In the genomic region with DNA sequence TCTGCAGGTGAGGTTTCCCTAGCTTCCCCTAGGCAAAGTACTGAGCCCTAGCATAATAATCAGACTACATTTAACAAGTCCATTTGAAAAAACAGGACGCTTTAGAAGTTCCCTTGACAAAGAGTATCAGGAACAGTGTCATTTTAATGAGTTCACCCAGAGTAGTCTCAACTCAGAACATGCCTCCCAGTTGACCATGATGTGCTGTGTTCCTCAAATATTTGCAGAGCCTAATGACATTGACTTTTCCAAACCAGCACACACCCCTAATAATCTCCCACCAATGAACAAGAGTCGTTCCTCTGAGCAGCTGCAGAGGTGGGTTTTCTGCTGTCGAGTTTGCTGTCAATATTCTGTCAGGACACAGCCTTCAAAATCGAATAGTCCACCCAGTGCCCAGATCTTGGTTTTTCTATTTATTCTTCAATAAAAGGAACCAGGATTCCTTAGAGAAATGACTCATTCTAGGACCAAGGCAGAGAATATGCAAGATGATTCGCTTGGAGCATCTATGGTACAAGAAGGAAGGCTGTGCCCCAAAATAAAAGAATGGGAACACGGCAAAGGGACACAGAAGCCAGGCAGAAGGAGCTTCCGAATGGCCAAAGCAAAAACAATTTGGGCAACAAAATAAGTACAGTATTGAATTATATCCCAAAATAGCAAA, we compare ENCODE assay signal across 2 cellular contexts.
TF ChIP-seq lines count a peak whose summit lies in the region.

No MANE protein-coding gene starts in this region.

TF ChIP-seq in IMR-90, 13 proteins besides CTCF, POLR2A, EP300 and RAD21:
- TF ChIP-seq FOS (IDR thresholded peaks at IDR 0.05; ENCODE audit: low read depth, low read length) (no peak), MAZ (IDR thresholded peaks at IDR 0.05; ENCODE audit: borderline replicate concordance, low read depth, low read length) (no peak), CEBPB (IDR thresholded peaks at IDR 0.05; ENCODE audit: low read depth, low read length) (no peak), SMC3 (IDR thresholded peaks at IDR 0.05; ENCODE audit: low read depth, low read length) (no peak), MXI1 (IDR thresholded peaks at IDR 0.05; ENCODE audit: borderline replicate concordance, low read depth, low read length) (no peak), NFE2L2 (IDR thresholded peaks at IDR 0.05; ENCODE audit: low read depth, low read length) (no peak), CHD1 (IDR thresholded peaks at IDR 0.05; ENCODE audit: low read depth, low read length) (no peak), RCOR1 (IDR thresholded peaks at IDR 0.05; ENCODE audit: insufficient replicate concordance, low read length) (no peak), MAFK (IDR thresholded peaks at IDR 0.05; ENCODE audit: low read depth, low read length) (no peak), RFX5 (IDR thresholded peaks at IDR 0.05; ENCODE audit: low read depth, low read length) (no peak), BHLHE40 (IDR thresholded peaks at IDR 0.05; ENCODE audit: low read depth, low read length) (no peak)
- TF ChIP-seq, protein P1, sequence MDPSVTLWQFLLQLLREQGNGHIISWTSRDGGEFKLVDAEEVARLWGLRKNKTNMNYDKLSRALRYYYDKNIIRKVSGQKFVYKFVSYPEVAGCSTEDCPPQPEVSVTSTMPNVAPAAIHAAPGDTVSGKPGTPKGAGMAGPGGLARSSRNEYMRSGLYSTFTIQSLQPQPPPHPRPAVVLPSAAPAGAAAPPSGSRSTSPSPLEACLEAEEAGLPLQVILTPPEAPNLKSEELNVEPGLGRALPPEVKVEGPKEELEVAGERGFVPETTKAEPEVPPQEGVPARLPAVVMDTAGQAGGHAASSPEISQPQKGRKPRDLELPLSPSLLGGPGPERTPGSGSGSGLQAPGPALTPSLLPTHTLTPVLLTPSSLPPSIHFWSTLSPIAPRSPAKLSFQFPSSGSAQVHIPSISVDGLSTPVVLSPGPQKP (IDR thresholded peaks at IDR 0.05; ENCODE audit: borderline replicate concordance, low read depth, low read length): no peak
- TF ChIP-seq, protein P2, sequence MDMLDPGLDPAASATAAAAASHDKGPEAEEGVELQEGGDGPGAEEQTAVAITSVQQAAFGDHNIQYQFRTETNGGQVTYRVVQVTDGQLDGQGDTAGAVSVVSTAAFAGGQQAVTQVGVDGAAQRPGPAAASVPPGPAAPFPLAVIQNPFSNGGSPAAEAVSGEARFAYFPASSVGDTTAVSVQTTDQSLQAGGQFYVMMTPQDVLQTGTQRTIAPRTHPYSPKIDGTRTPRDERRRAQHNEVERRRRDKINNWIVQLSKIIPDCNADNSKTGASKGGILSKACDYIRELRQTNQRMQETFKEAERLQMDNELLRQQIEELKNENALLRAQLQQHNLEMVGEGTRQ (IDR thresholded peaks at IDR 0.05; ENCODE audit: low read depth, low read length): no peak

TF ChIP-seq in HepG2, 621 proteins besides CTCF, POLR2A, EP300 and RAD21:
- TF ChIP-seq, protein P3, sequence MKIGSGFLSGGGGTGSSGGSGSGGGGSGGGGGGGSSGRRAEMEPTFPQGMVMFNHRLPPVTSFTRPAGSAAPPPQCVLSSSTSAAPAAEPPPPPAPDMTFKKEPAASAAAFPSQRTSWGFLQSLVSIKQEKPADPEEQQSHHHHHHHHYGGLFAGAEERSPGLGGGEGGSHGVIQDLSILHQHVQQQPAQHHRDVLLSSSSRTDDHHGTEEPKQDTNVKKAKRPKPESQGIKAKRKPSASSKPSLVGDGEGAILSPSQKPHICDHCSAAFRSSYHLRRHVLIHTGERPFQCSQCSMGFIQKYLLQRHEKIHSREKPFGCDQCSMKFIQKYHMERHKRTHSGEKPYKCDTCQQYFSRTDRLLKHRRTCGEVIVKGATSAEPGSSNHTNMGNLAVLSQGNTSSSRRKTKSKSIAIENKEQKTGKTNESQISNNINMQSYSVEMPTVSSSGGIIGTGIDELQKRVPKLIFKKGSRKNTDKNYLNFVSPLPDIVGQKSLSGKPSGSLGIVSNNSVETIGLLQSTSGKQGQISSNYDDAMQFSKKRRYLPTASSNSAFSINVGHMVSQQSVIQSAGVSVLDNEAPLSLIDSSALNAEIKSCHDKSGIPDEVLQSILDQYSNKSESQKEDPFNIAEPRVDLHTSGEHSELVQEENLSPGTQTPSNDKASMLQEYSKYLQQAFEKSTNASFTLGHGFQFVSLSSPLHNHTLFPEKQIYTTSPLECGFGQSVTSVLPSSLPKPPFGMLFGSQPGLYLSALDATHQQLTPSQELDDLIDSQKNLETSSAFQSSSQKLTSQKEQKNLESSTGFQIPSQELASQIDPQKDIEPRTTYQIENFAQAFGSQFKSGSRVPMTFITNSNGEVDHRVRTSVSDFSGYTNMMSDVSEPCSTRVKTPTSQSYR (CRISPR knock-in tag; IDR thresholded peaks at IDR 0.05; ENCODE audit: borderline replicate concordance): no peak
- no peak for TF ChIP-seq HMG20B (CRISPR knock-in tag; conservative IDR thresholded peaks at IDR 0.05)
- no peak for TF ChIP-seq EED (CRISPR knock-in tag; IDR thresholded peaks at IDR 0.05)
- TF ChIP-seq PAWR (CRISPR knock-in tag; IDR thresholded peaks at IDR 0.05; ENCODE audit: borderline replicate concordance): no peak
- no peak for TF ChIP-seq NFIC (IDR thresholded peaks at IDR 0.05; ENCODE audit: low read length)
- TF ChIP-seq PHB2 (IDR thresholded peaks at IDR 0.05; ENCODE audit: partially characterized antibody): no peak
- no peak for TF ChIP-seq PRMT3 (CRISPR knock-in tag; IDR thresholded peaks at IDR 0.05; ENCODE audit: borderline replicate concordance, low read depth)
- TF ChIP-seq ZNF724P (CRISPR knock-in tag; IDR thresholded peaks at IDR 0.05; ENCODE audit: borderline replicate concordance): no peak
- no peak for TF ChIP-seq CREM (IDR thresholded peaks at IDR 0.05)
- TF ChIP-seq CREM (CRISPR knock-in tag; IDR thresholded peaks at IDR 0.05): no peak
- no peak for TF ChIP-seq ZNF598 (CRISPR knock-in tag; IDR thresholded peaks at IDR 0.05; ENCODE audit: borderline replicate concordance)
- no peak for TF ChIP-seq ZFP37 (CRISPR knock-in tag; IDR thresholded peaks at IDR 0.05; ENCODE audit: borderline replicate concordance)
- no peak for TF ChIP-seq RBAK (CRISPR knock-in tag; IDR thresholded peaks at IDR 0.05)
- TF ChIP-seq ZNF543 (CRISPR knock-in tag; IDR thresholded peaks at IDR 0.05): no peak
- no peak for TF ChIP-seq ZEB1 (IDR thresholded peaks at IDR 0.05; ENCODE audit: insufficient replicate concordance, low read depth)
- no peak for TF ChIP-seq ETV5 (CRISPR knock-in tag; IDR thresholded peaks at IDR 0.05; ENCODE audit: borderline replicate concordance)
